Comparison of ENCODE assay signal across 9 cellular contexts in the genomic region with DNA sequence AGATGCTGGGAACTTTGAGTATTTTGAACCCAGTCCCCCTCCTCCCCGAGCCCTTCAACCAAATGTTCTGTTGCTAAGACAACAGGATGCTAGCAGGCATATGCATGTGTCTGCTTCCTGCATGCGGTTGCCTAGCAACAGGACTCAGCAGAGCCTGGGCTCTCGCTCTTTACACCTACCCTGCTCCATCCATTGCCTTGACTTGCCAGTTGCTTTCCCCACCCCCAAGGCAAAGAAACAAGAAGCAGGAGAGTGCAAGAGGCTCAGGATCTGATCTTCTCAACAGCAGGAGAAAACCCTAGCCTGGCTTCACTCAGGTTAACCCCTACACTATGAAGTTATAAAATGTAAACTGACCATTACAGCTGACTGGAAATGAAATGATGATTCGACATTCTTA.
DNase-seq lines count a peak whose midpoint lies in the region; ATAC-seq and TF ChIP-seq lines count a peak whose summit lies in the region.
"Had no signal": no experiment of that assay in that cellular context is flagged by ENCODE, and none has a peak within 500 bp of the region (broad histone marks: within the 10 kb centered on the region; RNA-seq: fewer than 3 reads in every experiment).

No MANE protein-coding gene starts in this region.

- H3K9me3 ChIP-seq in DND-41 (ENCODE audit: insufficient read depth, low read length, severe bottlenecking), result no peaks in the 10 kb centered on the region

- no peak overlapping the region for H3K4me3 Mint-ChIP-seq in activated T-cell treated with anti-CD3 and anti-CD28 coated beads, Interleukin-2, amount 50 U/mL, for 4 hours

- DNase-seq in DND-41 (peak; percentile 29), NCI-H1105 treated with DMSO at 0.1 percent for 48 hours (lab: John Stamatoyannopoulos, UW) (peak; percentile 98), dorsolateral prefrontal cortex (peak in 9 of 10 donors; percentile 14 to 87 (median 74)), cortex of kidney (lab: John Stamatoyannopoulos, UW) (no peak), midbrain (lab: John Stamatoyannopoulos, UW) (no peak), SKM-1 treated with dmso at 0.1 percent for 144 hours (lab: John Stamatoyannopoulos, UW; ENCODE audit: unreplicated experiment) (no peak)
- no peak for DNase-seq in activated T-cell treated with anti-CD3 and anti-CD28 coated beads, Interleukin-2, amount 50 U/mL, for 4 hours
- DNase-seq: activated CD4-positive, alpha-beta T cell treated with anti-CD3 and anti-CD28 coated beads for 1 hour had no signal

- no peaks in the 10 kb centered on the region for H3K9me3 Mint-ChIP-seq in activated T-cell treated with anti-CD3 and anti-CD28 coated beads, Interleukin-2, amount 50 U/mL, for 4 hours

- H4K20me1 ChIP-seq in DND-41 (ENCODE audit: insufficient read depth, low read length), result no peaks in the 10 kb centered on the region

- no peaks in the 10 kb centered on the region for H3K4me1 ChIP-seq in DND-41 (ENCODE audit: insufficient read depth, low read length)

- no peaks in the 10 kb centered on the region for H3K27me3 Mint-ChIP-seq in activated T-cell treated with anti-CD3 and anti-CD28 coated beads, Interleukin-2, amount 50 U/mL, for 4 hours (ENCODE audit: low read depth)

- H3K4me2 ChIP-seq in DND-41 (ENCODE audit: insufficient read depth, low read length), result no peak overlapping the region

- H3K27me3 ChIP-seq in DND-41 (ENCODE audit: insufficient read depth, low read length, poor library complexity) (no peaks in the 10 kb centered on the region), dorsolateral prefrontal cortex (peaks cover 0 to 7% (median 0%) of the 10 kb centered on the region in 45 donors)

- H2AFZ ChIP-seq in DND-41 (ENCODE audit: low read depth, low read length), result no peak overlapping the region

- H3K36me3 Mint-ChIP-seq in activated T-cell treated with anti-CD3 and anti-CD28 coated beads, Interleukin-2, amount 50 U/mL, for 4 hours (ENCODE audit: insufficient read depth), result no peaks in the 10 kb centered on the region

- no peaks in the 10 kb centered on the region for H3K36me3 ChIP-seq in DND-41 (ENCODE audit: insufficient read depth, low read length)

- H3K27ac ChIP-seq in DND-41 (ENCODE audit: low read length) (no peak overlapping the region), dorsolateral prefrontal cortex (peak overlapping the region in 18 of 59 donors; percentile 1 to 62 (median 26))

- TF ChIP-seq CTCF in DND-41 (IDR thresholded peaks at IDR 0.05; ENCODE audit: borderline replicate concordance, extremely low read depth, low read length, poor library complexity, severe bottlenecking) (no peak), dorsolateral prefrontal cortex (IDR thresholded peaks at IDR 0.05 in 54 of 56, conservative IDR thresholded peaks at IDR 0.05 in 2 of 56; ENCODE audit: low read depth in 1 of 56, partially characterized antibody in 56 of 56) (no peak)

- intact Hi-C loops in dorsolateral prefrontal cortex (cut with DNase I), result no loop called here

- no peak overlapping the region for H3K9ac ChIP-seq in DND-41 (ENCODE audit: low read depth, low read length)

- ATAC-seq in DND-41 (ENCODE audit: insufficient read depth, low read depth), result peak; percentile 78
- ATAC-seq in GM21723 (IDR thresholded peaks at IDR 0.05; ENCODE audit: unreplicated experiment), result peak; percentile 68
- no peak for ATAC-seq in activated T-cell treated with anti-CD3 and anti-CD28 coated beads, Interleukin-2, amount 50 U/mL, for 4 hours

- H3K79me2 ChIP-seq in DND-41 (ENCODE audit: insufficient read depth, low read length), result no peaks in the 10 kb centered on the region

- no peaks in the 10 kb centered on the region for H3K4me1 Mint-ChIP-seq in activated T-cell treated with anti-CD3 and anti-CD28 coated beads, Interleukin-2, amount 50 U/mL, for 4 hours (ENCODE audit: low read depth)

- no peak overlapping the region for H3K4me3 ChIP-seq in DND-41 (ENCODE audit: low read depth in 1 of 2, low read length in 2 of 2)
- no peak overlapping the region for H3K4me3 ChIP-seq in dorsolateral prefrontal cortex

Comparison
In these comparisons a context has a peak if more than half of its experiments do, and no peak if none do; other contexts are left out.
1. ATAC-seq: peak in DND-41 (single experiment) and GM21723 (single experiment); none in activated T-cell treated with anti-CD3 and anti-CD28 coated beads, Interleukin-2, amount 50 U/mL, for 4 hours (0 of 2).
2. DNase-seq: peak in DND-41 (single experiment), NCI-H1105 treated with DMSO at 0.1 percent for 48 hours (single experiment) and dorsolateral prefrontal cortex (9 of 10); none in cortex of kidney (single experiment), midbrain (single experiment), SKM-1 treated with dmso at 0.1 percent for 144 hours (single experiment) and activated T-cell treated with anti-CD3 and anti-CD28 coated beads, Interleukin-2, amount 50 U/mL, for 4 hours (single experiment).